ENCODE assay signal across 17 cellular contexts in genomic region chr6:134621858-134622257, GRCh38.
DNase-seq lines count a peak whose midpoint lies in the region; ATAC-seq, FAIRE-seq and TF ChIP-seq lines count a peak whose summit lies in the region.
"Had no signal": no experiment of that assay in that cellular context is flagged by ENCODE, and none has a peak within 500 bp of the region (broad histone marks: within the 10 kb centered on the region; RNA-seq: fewer than 3 reads in every experiment).

No MANE protein-coding gene starts in this region.

- H3K4me1 ChIP-seq in pancreas, result no peaks in the 10 kb centered on the region
- H3K4me1 ChIP-seq: BE2C, right lobe of liver had no signal

- no peaks in the 10 kb centered on the region for H3K36me3 ChIP-seq in bronchial epithelial cell (ENCODE audit: control insufficient read depth, insufficient read depth, low read length)
- H3K36me3 ChIP-seq in pancreas, result no peaks in the 10 kb centered on the region
- H3K36me3 ChIP-seq: BE2C, right lobe of liver had no signal

- TF ChIP-seq CTCF in bronchial epithelial cell (IDR thresholded peaks at IDR 0.05; ENCODE audit: insufficient read depth, low read length, severe bottlenecking), result no peak
- no peak for TF ChIP-seq CTCF in pancreas (IDR thresholded peaks at IDR 0.05)

- H3K4me3 ChIP-seq in bronchial epithelial cell (ENCODE audit: low read depth, low read length), result no peak overlapping the region
- H3K4me3 ChIP-seq in pancreas, result no peak overlapping the region
- H3K4me3 ChIP-seq: right lobe of liver had no signal

- ATAC-seq in pancreas (peak; percentile 44 to 72 (median 46)), HG03159 (IDR thresholded peaks at IDR 0.05; ENCODE audit: unreplicated experiment) (no peak), GM21447 (IDR thresholded peaks at IDR 0.05; ENCODE audit: unreplicated experiment) (no peak)
- ATAC-seq: left ventricle myocardium superior; right lobe of liver; stimulated activated memory B cell treated with anti-CD40 and anti-IgM and Interleukin-4, amounts not matched to agents 10 μg/mL and 1 μg/mL and 100 μg/mL, for 72 hours had no signal

- H3K9me3 ChIP-seq in pancreas, result no peaks in the 10 kb centered on the region
- H3K9me3 ChIP-seq: BE2C, right lobe of liver had no signal

- FAIRE-seq in bronchial epithelial cell (lab: Jason Lieb, UNC), result peak; percentile 55
- FAIRE-seq in pancreas (lab: Jason Lieb, UNC), result no peak
- FAIRE-seq: RCC 7860 had no signal

- DNase-seq in AG08396 (ENCODE audit: low spot score) (peak; percentile 28), LHCN-M2 (ENCODE audit: low read depth) (peak; percentile 16), bronchial epithelial cell (ENCODE audit: low read depth) (peak; percentile 87), pancreas (peak in 2 of 6 donors; percentile 25 to 40), middle frontal gyrus (ENCODE audit: extremely low spot score, low spot score) (no peak), NCI-H345 (lab: John Stamatoyannopoulos, UW) (no peak)
- DNase-seq: activated CD4-positive, alpha-beta T cell treated with anti-CD3 and anti-CD28 coated beads for 4 hours; BE2C; DMS53; left ventricle myocardium superior; NCI-H187 treated with DMSO at 0.1 percent for 48 hours; right lobe of liver had no signal

- intact Hi-C loops in pancreas (cut with DNase I), result no loop called here

- no peak overlapping the region for H3K27ac ChIP-seq in pancreas
- H3K27ac ChIP-seq: KMS-11, right lobe of liver had no signal

- H3K27me3 ChIP-seq in bronchial epithelial cell (ENCODE audit: control insufficient read depth, insufficient read depth, low read length) (no peaks in the 10 kb centered on the region), pancreas (no peaks in the 10 kb centered on the region)
- H3K27me3 ChIP-seq: BE2C, right lobe of liver had no signal

Comparison
In these comparisons a context has a peak if more than half of its experiments do, and no peak if none do; other contexts are left out.
1. DNase-seq: peak in AG08396 (single experiment), LHCN-M2 (single experiment) and bronchial epithelial cell (single experiment); none in middle frontal gyrus (single experiment) and NCI-H345 (single experiment).
2. ATAC-seq: peak in pancreas (4 of 4); none in HG03159 (single experiment) and GM21447 (single experiment).